8 cellular contexts compared by ENCODE assay signal in the genomic region with DNA sequence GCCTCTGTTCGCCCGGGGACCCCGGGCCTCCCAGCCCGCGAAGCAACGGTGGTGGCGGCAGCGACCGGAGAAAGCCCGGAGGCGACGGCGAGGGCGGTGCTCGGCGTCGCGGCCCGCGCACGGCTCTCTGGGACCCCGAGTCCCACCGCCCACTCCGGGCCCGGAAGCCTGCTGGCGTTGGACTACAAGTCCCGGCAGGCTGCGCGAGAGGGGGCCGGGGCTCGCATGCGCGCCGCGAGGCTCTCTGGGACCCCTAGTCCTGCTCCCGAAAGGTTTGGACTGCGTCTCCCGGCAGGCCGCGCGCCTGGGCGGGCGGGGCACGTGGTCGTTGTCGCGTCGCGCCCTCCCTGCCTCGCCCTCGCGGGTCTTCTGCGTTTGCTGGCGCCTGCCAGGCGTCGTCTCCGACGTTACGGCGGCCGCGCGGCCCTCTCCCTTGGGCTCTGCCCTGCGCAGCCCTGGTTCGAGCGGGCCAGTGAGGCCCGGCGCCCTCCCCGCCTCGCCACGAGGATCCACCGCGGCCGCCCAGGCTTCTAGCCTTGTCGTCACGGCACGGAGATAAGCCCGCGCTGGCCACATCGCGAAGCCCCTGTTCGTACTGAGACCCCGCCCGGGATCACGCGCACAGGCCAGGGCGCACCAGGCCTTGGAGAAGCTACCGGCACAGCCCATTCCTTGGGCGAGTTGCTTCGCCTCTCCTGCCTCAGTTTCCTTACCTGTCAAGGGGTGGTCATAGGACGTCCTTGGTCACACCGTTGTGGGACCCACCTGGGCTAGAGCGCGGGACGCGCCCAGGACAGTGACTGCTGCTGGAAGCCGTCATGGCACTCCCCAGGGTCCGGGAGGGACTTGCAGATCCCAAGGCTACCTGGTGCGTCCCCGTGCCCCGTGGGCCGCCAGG. TPM values are rescaled to one million over a fixed set of nuclear protein-coding genes. Genes with fewer than 3 reads are reported as not detected.
DNase-seq lines count a peak whose midpoint lies in the region; ATAC-seq and TF ChIP-seq lines count a peak whose summit lies in the region.

TSS of gene STK25 (minus strand) at position 75 of the 898 bp plus-strand sequence. CDS start 549 bp downstream, outside the sequence.

- TF ChIP-seq POLR2A in spleen (IDR thresholded peaks at IDR 0.05): peak in 2 of 3 donors; percentile 28 to 55

- H3K27me3 Mint-ChIP-seq in WTC11 (ENCODE audit: low read depth): peaks cover 22% of the 10 kb centered on the region
- peaks cover 0 to 1% (median 0%) of the 10 kb centered on the region in 3 donors for H3K27me3 Mint-ChIP-seq in immature natural killer cell (ENCODE audit: low read depth in 3 of 3)

- no peak for TF ChIP-seq CTCF in WTC11 (IDR thresholded peaks at IDR 0.05)
- TF ChIP-seq CTCF in cardiac fibroblast (IDR thresholded peaks at IDR 0.05; ENCODE audit: low read depth, low read length): no peak
- peak in 1 of 11 experiments; percentile 21 for TF ChIP-seq CTCF in spleen (IDR thresholded peaks at IDR 0.05 in 8 of 11, conservative IDR thresholded peaks at IDR 0.05 in 3 of 11)

- H3K4me3 Mint-ChIP-seq in WTC11: peak within 1 kb of the TSS; percentile 78
- peak within 1 kb of the TSS; percentile 83 to 85 (median 84) for H3K4me3 Mint-ChIP-seq in immature natural killer cell

- H3K27ac Mint-ChIP-seq in WTC11 (peak within 1 kb of the TSS; percentile 36; the same call in 1 of the 2 replicates), immature natural killer cell (peak within 1 kb of the TSS; percentile 64 to 94 (median 81))

- H3K4me3 ChIP-seq in cardiac fibroblast (replicated peaks in 1 of 2; ENCODE audit: low read depth in 2 of 2, low read length in 2 of 2) (peak within 1 kb of the TSS; percentile 78 to 82), spleen (peak within 1 kb of the TSS; percentile 80 to 97 (median 86))

- peaks cover 0 to 8% (median 0%) of the 10 kb centered on the region in 7 donors for H3K27me3 ChIP-seq in spleen (replicated peaks in 1 of 7)

- CTCF ChIA-PET in WTC11 (lab: Charles Lee): interaction anchor here (1.0 kb wide), 1 partner anchor 138 kb away, joined by 3 read pairs; no protein-coding TSS in a partner anchor

- peaks cover 25 to 56% (median 45%) of the 10 kb centered on the region in 6 donors for H3K4me1 ChIP-seq in spleen

- intact Hi-C loops in spleen (cut with DNase I; ENCODE audit: low total_unique reads): no loop called here

- H3K27ac ChIP-seq in spleen: peak within 1 kb of the TSS; percentile 78 to 92 (median 89)

- H3K9me3 ChIP-seq in spleen: no peaks in the 10 kb centered on the region

- H3K36me3 ChIP-seq in spleen: peaks cover 0 to 12% (median 0%) of the 10 kb centered on the region in 6 donors

- 0 to 9% (median 3%) methylated on average over 17 to 102 of the region's 102 CpGs for WGBS in spleen, 5 donors

- H3K9me3 Mint-ChIP-seq in WTC11: 0 out of 2 replicates have a peak, but pooled peaks cover 3% of the 10 kb centered on the region
- peaks cover 0 to 3% (median 0%) of the 10 kb centered on the region in 6 donors for H3K9me3 Mint-ChIP-seq in immature natural killer cell

- ATAC-seq in GM18909 (IDR thresholded peaks at IDR 0.05; ENCODE audit: poor library complexity, unreplicated experiment): peak; percentile 92
- ATAC-seq in HG03175 (IDR thresholded peaks at IDR 0.05; ENCODE audit: unreplicated experiment): peak; percentile 95
- peak; percentile 95 for ATAC-seq in WTC11

- POLR2A ChIA-PET in WTC11 (lab: Charles Lee): no interaction called here

- H3K36me3 Mint-ChIP-seq in WTC11: no peaks in the 10 kb centered on the region
- H3K36me3 Mint-ChIP-seq in immature natural killer cell: no peaks in the 10 kb centered on the region

- peak; percentile 99 for DNase-seq in AG08395 (ENCODE audit: low spot score)
- peak; percentile 98 for DNase-seq in NCI-H226
- peak; percentile 99 for DNase-seq in WTC11 (ENCODE audit: low spot score)
- DNase-seq in cardiac fibroblast (ENCODE audit: low read depth in 2 of 2): peak; percentile 98 to 99
- DNase-seq in immature natural killer cell: peak; percentile 95 to 96 (median 95)
- DNase-seq in spleen: peak; percentile 99

- peaks cover 17% of the 10 kb centered on the region for H3K4me1 Mint-ChIP-seq in WTC11
- H3K4me1 Mint-ChIP-seq in immature natural killer cell: peaks cover 14 to 18% of the 10 kb centered on the region in 2 donors

TF ChIP-seq in WTC11, 78 proteins besides CTCF, POLR2A, EP300 and RAD21 (continues in another document):
- TF ChIP-seq, protein P1, sequence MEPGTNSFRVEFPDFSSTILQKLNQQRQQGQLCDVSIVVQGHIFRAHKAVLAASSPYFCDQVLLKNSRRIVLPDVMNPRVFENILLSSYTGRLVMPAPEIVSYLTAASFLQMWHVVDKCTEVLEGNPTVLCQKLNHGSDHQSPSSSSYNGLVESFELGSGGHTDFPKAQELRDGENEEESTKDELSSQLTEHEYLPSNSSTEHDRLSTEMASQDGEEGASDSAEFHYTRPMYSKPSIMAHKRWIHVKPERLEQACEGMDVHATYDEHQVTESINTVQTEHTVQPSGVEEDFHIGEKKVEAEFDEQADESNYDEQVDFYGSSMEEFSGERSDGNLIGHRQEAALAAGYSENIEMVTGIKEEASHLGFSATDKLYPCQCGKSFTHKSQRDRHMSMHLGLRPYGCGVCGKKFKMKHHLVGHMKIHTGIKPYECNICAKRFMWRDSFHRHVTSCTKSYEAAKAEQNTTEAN (CRISPR knock-in tag; IDR thresholded peaks at IDR 0.05): peak; percentile 97
- TF ChIP-seq JUN (CRISPR knock-in tag; IDR thresholded peaks at IDR 0.05) (peak; percentile 97; the same call in 1 of the 2 replicates), EMX1 (CRISPR knock-in tag; IDR thresholded peaks at IDR 0.05) (no peak), HMGA2 (CRISPR knock-in tag; IDR thresholded peaks at IDR 0.05) (no peak), GABPB1 (CRISPR knock-in tag; IDR thresholded peaks at IDR 0.05) (peak; percentile 82), ZNF671 (CRISPR knock-in tag; IDR thresholded peaks at IDR 0.05) (no peak), SMAD3 (CRISPR knock-in tag; IDR thresholded peaks at IDR 0.05; ENCODE audit: borderline replicate concordance) (peak; percentile 82; the same call in 1 of the 2 replicates), ZNF396 (CRISPR knock-in tag; IDR thresholded peaks at IDR 0.05; ENCODE audit: borderline replicate concordance) (no peak)
- TF ChIP-seq, protein P2, sequence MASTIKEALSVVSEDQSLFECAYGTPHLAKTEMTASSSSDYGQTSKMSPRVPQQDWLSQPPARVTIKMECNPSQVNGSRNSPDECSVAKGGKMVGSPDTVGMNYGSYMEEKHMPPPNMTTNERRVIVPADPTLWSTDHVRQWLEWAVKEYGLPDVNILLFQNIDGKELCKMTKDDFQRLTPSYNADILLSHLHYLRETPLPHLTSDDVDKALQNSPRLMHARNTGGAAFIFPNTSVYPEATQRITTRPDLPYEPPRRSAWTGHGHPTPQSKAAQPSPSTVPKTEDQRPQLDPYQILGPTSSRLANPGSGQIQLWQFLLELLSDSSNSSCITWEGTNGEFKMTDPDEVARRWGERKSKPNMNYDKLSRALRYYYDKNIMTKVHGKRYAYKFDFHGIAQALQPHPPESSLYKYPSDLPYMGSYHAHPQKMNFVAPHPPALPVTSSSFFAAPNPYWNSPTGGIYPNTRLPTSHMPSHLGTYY (CRISPR knock-in tag; IDR thresholded peaks at IDR 0.05): no peak
- TF ChIP-seq, protein P3, sequence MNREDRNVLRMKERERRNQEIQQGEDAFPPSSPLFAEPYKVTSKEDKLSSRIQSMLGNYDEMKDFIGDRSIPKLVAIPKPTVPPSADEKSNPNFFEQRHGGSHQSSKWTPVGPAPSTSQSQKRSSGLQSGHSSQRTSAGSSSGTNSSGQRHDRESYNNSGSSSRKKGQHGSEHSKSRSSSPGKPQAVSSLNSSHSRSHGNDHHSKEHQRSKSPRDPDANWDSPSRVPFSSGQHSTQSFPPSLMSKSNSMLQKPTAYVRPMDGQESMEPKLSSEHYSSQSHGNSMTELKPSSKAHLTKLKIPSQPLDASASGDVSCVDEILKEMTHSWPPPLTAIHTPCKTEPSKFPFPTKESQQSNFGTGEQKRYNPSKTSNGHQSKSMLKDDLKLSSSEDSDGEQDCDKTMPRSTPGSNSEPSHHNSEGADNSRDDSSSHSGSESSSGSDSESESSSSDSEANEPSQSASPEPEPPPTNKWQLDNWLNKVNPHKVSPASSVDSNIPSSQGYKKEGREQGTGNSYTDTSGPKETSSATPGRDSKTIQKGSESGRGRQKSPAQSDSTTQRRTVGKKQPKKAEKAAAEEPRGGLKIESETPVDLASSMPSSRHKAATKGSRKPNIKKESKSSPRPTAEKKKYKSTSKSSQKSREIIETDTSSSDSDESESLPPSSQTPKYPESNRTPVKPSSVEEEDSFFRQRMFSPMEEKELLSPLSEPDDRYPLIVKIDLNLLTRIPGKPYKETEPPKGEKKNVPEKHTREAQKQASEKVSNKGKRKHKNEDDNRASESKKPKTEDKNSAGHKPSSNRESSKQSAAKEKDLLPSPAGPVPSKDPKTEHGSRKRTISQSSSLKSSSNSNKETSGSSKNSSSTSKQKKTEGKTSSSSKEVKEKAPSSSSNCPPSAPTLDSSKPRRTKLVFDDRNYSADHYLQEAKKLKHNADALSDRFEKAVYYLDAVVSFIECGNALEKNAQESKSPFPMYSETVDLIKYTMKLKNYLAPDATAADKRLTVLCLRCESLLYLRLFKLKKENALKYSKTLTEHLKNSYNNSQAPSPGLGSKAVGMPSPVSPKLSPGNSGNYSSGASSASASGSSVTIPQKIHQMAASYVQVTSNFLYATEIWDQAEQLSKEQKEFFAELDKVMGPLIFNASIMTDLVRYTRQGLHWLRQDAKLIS (CRISPR knock-in tag; IDR thresholded peaks at IDR 0.05; ENCODE audit: borderline replicate concordance): peak; percentile 75; the same call in 1 of the 2 replicates

RNA-seq across cellular contexts. Expression of gene STK25, which starts in this region (rescaled TPM):
- total RNA-seq in WTC11 (2021): 214 to 232 TPM (median 222 TPM) in 3 replicates
- polyA plus RNA-seq in immature natural killer cell: 100 to 1,000 TPM; 104 to 146 (median 105) TPM
- 100 to 1,000 TPM; 127 to 217 (median 167) TPM for total RNA-seq in spleen
- 100 to 1,000 TPM; 133 to 254 (median 213) TPM for polyA plus RNA-seq in spleen

Comparison
In these comparisons a context has a peak if more than half of its experiments do, and no peak if none do; other contexts are left out.
1. Peak in every context shown above with its lines: DNase-seq, ATAC-seq, H3K4me3 ChIP-seq and H3K27ac ChIP-seq.